In genomic region chr15:71080705-71081104, GRCh38 we compare ENCODE assay signal across 17 cellular contexts. TPM values are rescaled to one million over a fixed set of nuclear protein-coding genes. Genes with fewer than 3 reads are reported as not detected.
DNase-seq lines count a peak whose midpoint lies in the region; ATAC-seq and TF ChIP-seq lines count a peak whose summit lies in the region.
"Had no signal": no experiment of that assay in that cellular context is flagged by ENCODE, and none has a peak within 500 bp of the region (broad histone marks: within the 10 kb centered on the region; RNA-seq: fewer than 3 reads in every experiment).

No MANE protein-coding gene starts in this region.

- H3K36me3 ChIP-seq in Loucy (ENCODE audit: insufficient read depth, low read length) (no peaks in the 10 kb centered on the region), colonic mucosa (no peaks in the 10 kb centered on the region), mucosa of descending colon (ENCODE audit: low read depth) (no peaks in the 10 kb centered on the region)
- H3K36me3 ChIP-seq: upper lobe of left lung had no signal

- CTCF ChIA-PET in GM10248 (lab: Yijun Ruan, JAX): no interaction called here

- peak; percentile 63 for DNase-seq in AG08396 (ENCODE audit: low spot score)
- DNase-seq in colonic mucosa: no peak
- DNase-seq in mucosa of descending colon: no peak
- DNase-seq in GM10248 (ENCODE audit: extremely low spot score): no peak
- DNase-seq in AML-193 (lab: John Stamatoyannopoulos, UW): no peak
- DNase-seq in type B pancreatic cell (ENCODE audit: extremely low spot score, unreplicated experiment): no peak
- DNase-seq in NCI-H187 (lab: John Stamatoyannopoulos, UW): no peak
- DNase-seq: activated CD4-positive, alpha-beta T cell treated with anti-CD3 and anti-CD28 coated beads for 36 hours; activated T-cell treated with anti-CD3 and anti-CD28 coated beads, Interleukin-2, amount 50 U/mL, for 72 hours; caudate nucleus; DMS79; NCI-H2081; NK-92 treated with Interleukin-12 subunit alpha and Interleukin-12 subunit beta, amount 100 ng/mL, for 24 hours; T-cell; upper lobe of left lung had no signal

- no peak overlapping the region for H3K27ac Mint-ChIP-seq in type B pancreatic cell
- H3K27ac Mint-ChIP-seq: activated CD4-positive, alpha-beta T cell treated with anti-CD3 and anti-CD28 coated beads for 36 hours; activated T-cell treated with anti-CD3 and anti-CD28 coated beads, Interleukin-2, amount 50 U/mL, for 72 hours; natural killer cell treated with Interleukin-12 subunit alpha and Interleukin-12 subunit beta and Interleukin-15 and Interleukin-18, amount 100 ng/mL, for 72 hours; T-cell had no signal

- no peaks in the 10 kb centered on the region; the same call in 1 of the 2 replicates for H3F3A ChIP-seq in Loucy (ENCODE audit: low read depth)

- H3K4me1 ChIP-seq in Loucy (ENCODE audit: insufficient read depth, low read length, poor library complexity, severe bottlenecking) (peaks cover 52% of the 10 kb centered on the region), colonic mucosa (no peaks in the 10 kb centered on the region), mucosa of descending colon (ENCODE audit: low read depth) (peaks cover 10% of the 10 kb centered on the region)

- peak; percentile 3 for ATAC-seq in mucosa of descending colon
- ATAC-seq: activated CD4-positive, alpha-beta T cell treated with anti-CD3 and anti-CD28 coated beads for 36 hours; activated T-cell treated with anti-CD3 and anti-CD28 coated beads, Interleukin-2, amount 50 U/mL, for 72 hours; natural killer cell treated with Interleukin-12 subunit alpha and Interleukin-12 subunit beta and Interleukin-15 and Interleukin-18, amount 100 ng/mL, for 72 hours; T-cell had no signal

- H3K4me2 ChIP-seq in Loucy (ENCODE audit: low read depth, low read length, poor library complexity, severe bottlenecking): peak overlapping the region; percentile 82

- H3K4me1 Mint-ChIP-seq in type B pancreatic cell (ENCODE audit: unreplicated experiment): peaks cover 10% of the 10 kb centered on the region
- H3K4me1 Mint-ChIP-seq: activated CD4-positive, alpha-beta T cell treated with anti-CD3 and anti-CD28 coated beads for 36 hours; T-cell had no signal

- H2AFZ ChIP-seq in Loucy (ENCODE audit: low read length): no peak overlapping the region

- H3K9me2 ChIP-seq in Loucy (replicated peaks; ENCODE audit: low read depth, low read length): no peaks in the 10 kb centered on the region

- no peaks in the 10 kb centered on the region for H4K20me1 ChIP-seq in Loucy (ENCODE audit: insufficient read depth, low read length, poor library complexity, severe bottlenecking)

- peaks cover 3% of the 10 kb centered on the region for H3K9me3 Mint-ChIP-seq in type B pancreatic cell
- H3K9me3 Mint-ChIP-seq: natural killer cell treated with Interleukin-12 subunit alpha and Interleukin-12 subunit beta and Interleukin-15 and Interleukin-18, amount 100 ng/mL, for 72 hours had no signal

- H3K27me3 Mint-ChIP-seq in type B pancreatic cell: peaks cover 9% of the 10 kb centered on the region

- H3K4me3 Mint-ChIP-seq in type B pancreatic cell: no peak overlapping the region
- H3K4me3 Mint-ChIP-seq: activated CD4-positive, alpha-beta T cell treated with anti-CD3 and anti-CD28 coated beads for 36 hours; activated T-cell treated with anti-CD3 and anti-CD28 coated beads, Interleukin-2, amount 50 U/mL, for 72 hours; natural killer cell treated with Interleukin-12 subunit alpha and Interleukin-12 subunit beta and Interleukin-15 and Interleukin-18, amount 100 ng/mL, for 72 hours; T-cell had no signal

- H3K27ac ChIP-seq in colonic mucosa: peak overlapping the region; percentile 70
- H3K27ac ChIP-seq: upper lobe of left lung had no signal

- H3K4me3 ChIP-seq in Loucy (ENCODE audit: low read length, poor library complexity, severe bottlenecking) (no peak overlapping the region), colonic mucosa (no peak overlapping the region), mucosa of descending colon (no peak overlapping the region)
- H3K4me3 ChIP-seq: upper lobe of left lung had no signal

- no peaks in the 10 kb centered on the region for H3K27me3 ChIP-seq in Loucy (ENCODE audit: insufficient read depth, low read length, poor library complexity, severe bottlenecking)
- no peaks in the 10 kb centered on the region for H3K27me3 ChIP-seq in colonic mucosa
- H3K27me3 ChIP-seq: upper lobe of left lung had no signal

- H3K79me2 ChIP-seq in Loucy (ENCODE audit: insufficient read depth, low read length): no peaks in the 10 kb centered on the region

- no peak for TF ChIP-seq CTCF in Loucy (conservative IDR thresholded peaks at IDR 0.05; ENCODE audit: low read length)
- TF ChIP-seq CTCF in colonic mucosa (IDR thresholded peaks at IDR 0.05): no peak
- TF ChIP-seq CTCF in mucosa of descending colon (IDR thresholded peaks at IDR 0.05): no peak
- no peak for TF ChIP-seq CTCF in GM10248 (IDR thresholded peaks at IDR 0.05; ENCODE audit: control extremely low read depth, extremely low read depth, low read depth, missing control alignments)
- no peak for TF ChIP-seq CTCF in type B pancreatic cell (conservative IDR thresholded peaks at IDR 0.05)

- H3K9me3 ChIP-seq in Loucy (ENCODE audit: insufficient read depth, low read depth, low read length) (no peaks in the 10 kb centered on the region), colonic mucosa (no peaks in the 10 kb centered on the region), mucosa of descending colon (no peaks in the 10 kb centered on the region)
- H3K9me3 ChIP-seq: upper lobe of left lung had no signal

- no peaks in the 10 kb centered on the region for H3K36me3 Mint-ChIP-seq in type B pancreatic cell
- H3K36me3 Mint-ChIP-seq: natural killer cell treated with Interleukin-12 subunit alpha and Interleukin-12 subunit beta and Interleukin-15 and Interleukin-18, amount 100 ng/mL, for 72 hours; T-cell had no signal

- intact Hi-C loops in colonic mucosa (cut with DNase I) (no loop called here), mucosa of descending colon (cut with DNase I, micrococcal nuclease) (no loop called here)

- H3K9ac ChIP-seq in Loucy (ENCODE audit: low read depth, low read length, poor library complexity, severe bottlenecking): peak overlapping the region; percentile 72
- H3K9ac ChIP-seq in colonic mucosa (ENCODE audit: low read depth in 2 of 2, low read length in 2 of 2): no peak overlapping the region

- POLR2A ChIA-PET in GM10248 (lab: Yijun Ruan, JAX): no interaction called here

RNA-seq across cellular contexts. Expression of gene THSD4, which starts 34.6 kb away (rescaled TPM):
- 10 to 100 TPM; 18.8 to 23.5 TPM for total RNA-seq in colonic mucosa
- total RNA-seq in mucosa of descending colon: 10 to 100 TPM; 18.3 to 46.2 (median 27.1) TPM
- 23.1 and 43.3 TPM in 2 replicates for total RNA-seq in type B pancreatic cell (ENCODE audit: low replicate concordance)
- total RNA-seq: activated CD4-positive, alpha-beta T cell treated with anti-CD3 and anti-CD28 coated beads for 36 hours; activated T-cell treated with anti-CD3 and anti-CD28 coated beads, Interleukin-2, amount 50 U/mL, for 72 hours; natural killer cell treated with Interleukin-12 subunit alpha and Interleukin-12 subunit beta and Interleukin-15 and Interleukin-18, amount 100 ng/mL, for 72 hours had no signal
